ENCODE assay signal across 9 cellular contexts in the genomic region with DNA sequence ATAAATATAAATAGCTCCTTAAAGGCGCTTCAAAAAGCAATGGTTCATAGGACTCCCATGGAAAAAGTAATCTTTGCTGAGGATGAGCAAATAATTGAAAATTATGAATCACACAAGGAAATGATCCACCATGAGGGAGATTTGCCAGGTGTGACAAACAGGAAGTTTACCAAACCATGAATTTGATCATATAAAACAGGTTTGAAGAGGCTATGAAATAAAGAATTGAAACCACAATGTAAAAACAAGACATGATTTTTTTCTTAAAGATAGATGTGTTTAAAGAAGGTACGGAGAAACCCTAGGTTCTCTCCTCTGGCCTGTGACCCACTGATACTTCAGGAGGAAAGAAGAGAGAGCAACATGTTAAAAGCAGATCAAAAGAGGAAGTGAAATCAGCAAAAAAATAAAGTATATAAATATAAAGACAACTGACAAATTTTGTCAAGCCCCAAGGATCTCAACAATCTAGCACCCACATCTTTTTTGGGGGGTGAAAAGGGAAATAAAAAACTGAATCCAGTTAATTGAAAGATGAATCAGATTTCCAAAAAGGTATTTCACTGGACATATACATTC.
DNase-seq lines count a peak whose midpoint lies in the region; ATAC-seq and TF ChIP-seq lines count a peak whose summit lies in the region.
"Had no signal": no experiment of that assay in that cellular context is flagged by ENCODE, and none has a peak within 500 bp of the region (broad histone marks: within the 10 kb centered on the region; RNA-seq: fewer than 3 reads in every experiment).

No MANE protein-coding gene starts in this region.

- intact Hi-C loops in activated CD4-positive, alpha-beta T cell treated with anti-CD3 and anti-CD28 coated beads, Interleukin-2, amount 10 ng/mL, durations not matched to agents 24 days and 14 days (cut with micrococcal nuclease): no loop called here
- intact Hi-C loops in activated T-helper 2 cell treated with anti-CD3 and anti-CD28 coated beads, Interferon-gamma antibody, Interleukin-2, Interleukin-4, amounts not matched to agents 10 μg/mL and 5 μg/mL and 100 μg/mL, durations not matched to agents 14 hours and 24 hours and 36 hours (cut with micrococcal nuclease): loop anchor here (5.0 kb wide), 1 partner anchor 35 kb away; no protein-coding TSS in a partner anchor
- intact Hi-C loops in tibial artery (cut with DNase I; ENCODE audit: low total_unique reads): no loop called here

- no peaks in the 10 kb centered on the region for H3K27me3 Mint-ChIP-seq in activated CD4-positive, alpha-beta T cell treated with anti-CD3 and anti-CD28 coated beads, Interleukin-2, amount 10 ng/mL, durations not matched to agents 24 days and 14 days
- no peaks in the 10 kb centered on the region for H3K27me3 Mint-ChIP-seq in activated T-helper 2 cell treated with anti-CD3 and anti-CD28 coated beads, Interferon-gamma antibody, Interleukin-2, Interleukin-4, amounts not matched to agents 10 μg/mL and 5 μg/mL and 100 μg/mL, durations not matched to agents 14 hours and 24 hours and 36 hours (ENCODE audit: low read depth)

- DNase-seq in epithelial cell of esophagus (ENCODE audit: low read depth): peak; percentile 90
- DNase-seq in activated CD4-positive, alpha-beta T cell treated with anti-CD3 and anti-CD28 coated beads, Interleukin-2, amount 10 ng/mL, durations not matched to agents 24 days and 14 days: no peak
- no peak for DNase-seq in activated T-helper 2 cell treated with anti-CD3 and anti-CD28 coated beads, Interferon-gamma antibody, Interleukin-2, Interleukin-4, amounts not matched to agents 10 μg/mL and 5 μg/mL and 100 μg/mL, durations not matched to agents 14 hours and 24 hours and 36 hours (ENCODE audit: low spot score)
- DNase-seq in central memory CD4-positive, alpha-beta T cell: no peak
- no peak for DNase-seq in tibial artery

- H3K4me3 Mint-ChIP-seq in activated CD4-positive, alpha-beta T cell treated with anti-CD3 and anti-CD28 coated beads, Interleukin-2, amount 10 ng/mL, durations not matched to agents 24 days and 14 days: no peak overlapping the region
- H3K4me3 Mint-ChIP-seq in activated T-helper 2 cell treated with anti-CD3 and anti-CD28 coated beads, Interferon-gamma antibody, Interleukin-2, Interleukin-4, amounts not matched to agents 10 μg/mL and 5 μg/mL and 100 μg/mL, durations not matched to agents 14 hours and 24 hours and 36 hours (ENCODE audit: low read depth): no peak overlapping the region

- peaks cover 0 to 36% (median 2%) of the 10 kb centered on the region in 4 donors for H3K4me1 ChIP-seq in tibial artery
- H3K4me1 ChIP-seq: SJSA1 had no signal

- H3K4me3 ChIP-seq in epithelial cell of esophagus (ENCODE audit: low read length) (no peak overlapping the region), tibial artery (no peak overlapping the region)
- H3K4me3 ChIP-seq: SJSA1 had no signal

- no peak overlapping the region for H3K27ac Mint-ChIP-seq in activated CD4-positive, alpha-beta T cell treated with anti-CD3 and anti-CD28 coated beads, Interleukin-2, amount 10 ng/mL, durations not matched to agents 24 days and 14 days
- H3K27ac Mint-ChIP-seq in activated T-helper 2 cell treated with anti-CD3 and anti-CD28 coated beads, Interferon-gamma antibody, Interleukin-2, Interleukin-4, amounts not matched to agents 10 μg/mL and 5 μg/mL and 100 μg/mL, durations not matched to agents 14 hours and 24 hours and 36 hours: no peak overlapping the region

- ATAC-seq in GM18511 (IDR thresholded peaks at IDR 0.05; ENCODE audit: unreplicated experiment) (peak; percentile 92), GM21619 (IDR thresholded peaks at IDR 0.05; ENCODE audit: unreplicated experiment) (peak; percentile 85), HG03521 (IDR thresholded peaks at IDR 0.05; ENCODE audit: unreplicated experiment) (peak; percentile 79)

- peaks cover 11% of the 10 kb centered on the region for H3K4me1 Mint-ChIP-seq in activated CD4-positive, alpha-beta T cell treated with anti-CD3 and anti-CD28 coated beads, Interleukin-2, amount 10 ng/mL, durations not matched to agents 24 days and 14 days
- H3K4me1 Mint-ChIP-seq in activated T-helper 2 cell treated with anti-CD3 and anti-CD28 coated beads, Interferon-gamma antibody, Interleukin-2, Interleukin-4, amounts not matched to agents 10 μg/mL and 5 μg/mL and 100 μg/mL, durations not matched to agents 14 hours and 24 hours and 36 hours (ENCODE audit: low read depth): peaks cover 14% of the 10 kb centered on the region

- no peaks in the 10 kb centered on the region for H3K9me3 ChIP-seq in tibial artery
- H3K9me3 ChIP-seq: SJSA1 had no signal

- TF ChIP-seq CTCF in epithelial cell of esophagus (IDR thresholded peaks at IDR 0.05; ENCODE audit: insufficient read depth, low read depth, low read length, missing control alignments) (no peak), tibial artery (IDR thresholded peaks at IDR 0.05) (no peak)

- peaks cover 26% of the 10 kb centered on the region for H3K36me3 Mint-ChIP-seq in activated CD4-positive, alpha-beta T cell treated with anti-CD3 and anti-CD28 coated beads, Interleukin-2, amount 10 ng/mL, durations not matched to agents 24 days and 14 days (ENCODE audit: low read depth)
- H3K36me3 Mint-ChIP-seq in activated T-helper 2 cell treated with anti-CD3 and anti-CD28 coated beads, Interferon-gamma antibody, Interleukin-2, Interleukin-4, amounts not matched to agents 10 μg/mL and 5 μg/mL and 100 μg/mL, durations not matched to agents 14 hours and 24 hours and 36 hours (ENCODE audit: low read depth): peaks cover 28% of the 10 kb centered on the region

- H3K27me3 ChIP-seq in tibial artery: no peaks in the 10 kb centered on the region
- H3K27me3 ChIP-seq: SJSA1 had no signal

- peaks cover 17% of the 10 kb centered on the region for H3K9me3 Mint-ChIP-seq in activated CD4-positive, alpha-beta T cell treated with anti-CD3 and anti-CD28 coated beads, Interleukin-2, amount 10 ng/mL, durations not matched to agents 24 days and 14 days
- peaks cover 7% of the 10 kb centered on the region for H3K9me3 Mint-ChIP-seq in activated T-helper 2 cell treated with anti-CD3 and anti-CD28 coated beads, Interferon-gamma antibody, Interleukin-2, Interleukin-4, amounts not matched to agents 10 μg/mL and 5 μg/mL and 100 μg/mL, durations not matched to agents 14 hours and 24 hours and 36 hours

- no peaks in the 10 kb centered on the region for H3K36me3 ChIP-seq in tibial artery

- H3K27ac ChIP-seq in tibial artery: no peak overlapping the region
- H3K27ac ChIP-seq: SJSA1 had no signal
